In the genomic region with DNA sequence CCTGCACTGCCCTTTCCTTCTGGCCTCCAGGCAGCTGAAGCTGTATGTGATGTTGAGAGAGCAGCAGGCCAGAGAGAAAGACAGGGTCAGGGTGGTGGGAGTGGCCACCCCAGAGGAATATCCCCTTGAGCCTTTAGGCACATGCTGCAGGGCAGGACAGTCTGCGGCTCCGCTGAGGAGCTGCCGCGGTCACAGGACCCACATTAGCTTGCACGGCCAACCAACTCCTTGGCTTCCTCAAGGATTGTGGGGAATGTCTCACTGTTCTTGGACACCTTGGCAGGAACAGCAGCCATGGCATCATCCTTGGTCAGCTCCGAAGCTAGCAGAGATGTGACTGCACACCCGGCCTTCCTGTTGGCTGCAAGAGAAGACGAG, we compare ENCODE assay signal across 14 cellular contexts. TPM values are rescaled to one million over a fixed set of nuclear protein-coding genes. Genes with fewer than 3 reads are reported as not detected.
DNase-seq lines count a peak whose midpoint lies in the region; ATAC-seq and TF ChIP-seq lines count a peak whose summit lies in the region.
"Had no signal": no experiment of that assay in that cellular context is flagged by ENCODE, and none has a peak within 500 bp of the region (broad histone marks: within the 10 kb centered on the region; RNA-seq: fewer than 3 reads in every experiment).

No MANE protein-coding gene starts in this region.

- H3K36me3 Mint-ChIP-seq in WTC11 = peaks cover 46% of the 10 kb centered on the region

- H3K27me3 ChIP-seq in layer of hippocampus (ENCODE audit: control insufficient read depth, insufficient read depth, low read length) = peaks cover 9% of the 10 kb centered on the region

- CTCF ChIA-PET in WTC11 (lab: Charles Lee) = interaction anchor here (0.6 to 10.5 kb wide), 8 partner anchors 8 to 294 kb away, joined by 3 to 131 read pairs (median 78); a partner anchor contains a TSS

- H3K4me3 Mint-ChIP-seq in WTC11 = no peak overlapping the region
- H3K4me3 Mint-ChIP-seq: naive B cell had no signal

- H3K9me3 Mint-ChIP-seq in WTC11 = no peaks in the 10 kb centered on the region

- peak; percentile 64 for DNase-seq in GM03348 (ENCODE audit: low spot score)
- no peak for DNase-seq in WTC11 (ENCODE audit: low spot score)
- DNase-seq in activated CD4-positive, CD25-positive, alpha-beta regulatory T cell treated with anti-CD3 and anti-CD28 coated beads, Interleukin-2, amount 50 U/mL, for 72 hours = no peak
- DNase-seq in EL = no peak
- DNase-seq: activated CD4-positive, alpha-beta T cell treated with anti-CD3 and anti-CD28 coated beads, Interleukin-2, amount 50 U/mL, for 4 hours; effector memory CD4-positive, alpha-beta T cell; naive B cell; NCI-H1417 treated with DMSO at 0.1 percent for 48 hours; stimulated activated CD4-positive, alpha-beta T cell treated with anti-CD3 and anti-CD28 coated beads, Interleukin-2, amount 100 ng/mL, for 48 hours; T-helper 1 cell had no signal

- POLR2A ChIA-PET in WTC11 (lab: Charles Lee) = no interaction called here

- H3K27ac Mint-ChIP-seq in WTC11 = peak overlapping the region; percentile 84; the same call in 1 of the 2 replicates

- peaks cover 36% of the 10 kb centered on the region for H3K4me1 Mint-ChIP-seq in WTC11

- no peaks in the 10 kb centered on the region for H3K27me3 Mint-ChIP-seq in WTC11 (ENCODE audit: low read depth)
- H3K27me3 Mint-ChIP-seq: naive B cell had no signal

- H3K27ac ChIP-seq in layer of hippocampus (ENCODE audit: low read depth, low read length) (peak overlapping the region; percentile 75), skin epidermis (peak overlapping the region in 17 of 21 experiments; percentile 12 to 93 (median 87))

- TF ChIP-seq CTCF in WTC11 (IDR thresholded peaks at IDR 0.05) = no peak

- ATAC-seq in WTC11 = no peak
- ATAC-seq in HG03025 (IDR thresholded peaks at IDR 0.05; ENCODE audit: low FRiP score, unreplicated experiment) = no peak
- no peak for ATAC-seq in HG03175 (IDR thresholded peaks at IDR 0.05; ENCODE audit: unreplicated experiment)

- H3K4me3 ChIP-seq in skin epidermis = no peak overlapping the region

TF ChIP-seq in WTC11, 78 proteins besides CTCF, POLR2A, EP300 and RAD21:
- no peak for TF ChIP-seq NFATC4 (CRISPR knock-in tag; IDR thresholded peaks at IDR 0.05)
- TF ChIP-seq, protein P1, sequence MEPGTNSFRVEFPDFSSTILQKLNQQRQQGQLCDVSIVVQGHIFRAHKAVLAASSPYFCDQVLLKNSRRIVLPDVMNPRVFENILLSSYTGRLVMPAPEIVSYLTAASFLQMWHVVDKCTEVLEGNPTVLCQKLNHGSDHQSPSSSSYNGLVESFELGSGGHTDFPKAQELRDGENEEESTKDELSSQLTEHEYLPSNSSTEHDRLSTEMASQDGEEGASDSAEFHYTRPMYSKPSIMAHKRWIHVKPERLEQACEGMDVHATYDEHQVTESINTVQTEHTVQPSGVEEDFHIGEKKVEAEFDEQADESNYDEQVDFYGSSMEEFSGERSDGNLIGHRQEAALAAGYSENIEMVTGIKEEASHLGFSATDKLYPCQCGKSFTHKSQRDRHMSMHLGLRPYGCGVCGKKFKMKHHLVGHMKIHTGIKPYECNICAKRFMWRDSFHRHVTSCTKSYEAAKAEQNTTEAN (CRISPR knock-in tag; IDR thresholded peaks at IDR 0.05) = no peak
- TF ChIP-seq, protein P2, sequence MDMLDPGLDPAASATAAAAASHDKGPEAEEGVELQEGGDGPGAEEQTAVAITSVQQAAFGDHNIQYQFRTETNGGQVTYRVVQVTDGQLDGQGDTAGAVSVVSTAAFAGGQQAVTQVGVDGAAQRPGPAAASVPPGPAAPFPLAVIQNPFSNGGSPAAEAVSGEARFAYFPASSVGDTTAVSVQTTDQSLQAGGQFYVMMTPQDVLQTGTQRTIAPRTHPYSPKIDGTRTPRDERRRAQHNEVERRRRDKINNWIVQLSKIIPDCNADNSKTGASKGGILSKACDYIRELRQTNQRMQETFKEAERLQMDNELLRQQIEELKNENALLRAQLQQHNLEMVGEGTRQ (CRISPR knock-in tag; IDR thresholded peaks at IDR 0.05) = no peak
- TF ChIP-seq, protein P3, sequence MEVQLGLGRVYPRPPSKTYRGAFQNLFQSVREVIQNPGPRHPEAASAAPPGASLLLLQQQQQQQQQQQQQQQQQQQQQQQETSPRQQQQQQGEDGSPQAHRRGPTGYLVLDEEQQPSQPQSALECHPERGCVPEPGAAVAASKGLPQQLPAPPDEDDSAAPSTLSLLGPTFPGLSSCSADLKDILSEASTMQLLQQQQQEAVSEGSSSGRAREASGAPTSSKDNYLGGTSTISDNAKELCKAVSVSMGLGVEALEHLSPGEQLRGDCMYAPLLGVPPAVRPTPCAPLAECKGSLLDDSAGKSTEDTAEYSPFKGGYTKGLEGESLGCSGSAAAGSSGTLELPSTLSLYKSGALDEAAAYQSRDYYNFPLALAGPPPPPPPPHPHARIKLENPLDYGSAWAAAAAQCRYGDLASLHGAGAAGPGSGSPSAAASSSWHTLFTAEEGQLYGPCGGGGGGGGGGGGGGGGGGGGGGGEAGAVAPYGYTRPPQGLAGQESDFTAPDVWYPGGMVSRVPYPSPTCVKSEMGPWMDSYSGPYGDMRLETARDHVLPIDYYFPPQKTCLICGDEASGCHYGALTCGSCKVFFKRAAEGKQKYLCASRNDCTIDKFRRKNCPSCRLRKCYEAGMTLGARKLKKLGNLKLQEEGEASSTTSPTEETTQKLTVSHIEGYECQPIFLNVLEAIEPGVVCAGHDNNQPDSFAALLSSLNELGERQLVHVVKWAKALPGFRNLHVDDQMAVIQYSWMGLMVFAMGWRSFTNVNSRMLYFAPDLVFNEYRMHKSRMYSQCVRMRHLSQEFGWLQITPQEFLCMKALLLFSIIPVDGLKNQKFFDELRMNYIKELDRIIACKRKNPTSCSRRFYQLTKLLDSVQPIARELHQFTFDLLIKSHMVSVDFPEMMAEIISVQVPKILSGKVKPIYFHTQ (CRISPR knock-in tag; IDR thresholded peaks at IDR 0.05) = no peak
- TF ChIP-seq HMGA2 (CRISPR knock-in tag; IDR thresholded peaks at IDR 0.05) = no peak
- no peak for TF ChIP-seq GRHL2 (CRISPR knock-in tag; IDR thresholded peaks at IDR 0.05; ENCODE audit: insufficient replicate concordance, severe bottlenecking)
- TF ChIP-seq, protein P4, sequence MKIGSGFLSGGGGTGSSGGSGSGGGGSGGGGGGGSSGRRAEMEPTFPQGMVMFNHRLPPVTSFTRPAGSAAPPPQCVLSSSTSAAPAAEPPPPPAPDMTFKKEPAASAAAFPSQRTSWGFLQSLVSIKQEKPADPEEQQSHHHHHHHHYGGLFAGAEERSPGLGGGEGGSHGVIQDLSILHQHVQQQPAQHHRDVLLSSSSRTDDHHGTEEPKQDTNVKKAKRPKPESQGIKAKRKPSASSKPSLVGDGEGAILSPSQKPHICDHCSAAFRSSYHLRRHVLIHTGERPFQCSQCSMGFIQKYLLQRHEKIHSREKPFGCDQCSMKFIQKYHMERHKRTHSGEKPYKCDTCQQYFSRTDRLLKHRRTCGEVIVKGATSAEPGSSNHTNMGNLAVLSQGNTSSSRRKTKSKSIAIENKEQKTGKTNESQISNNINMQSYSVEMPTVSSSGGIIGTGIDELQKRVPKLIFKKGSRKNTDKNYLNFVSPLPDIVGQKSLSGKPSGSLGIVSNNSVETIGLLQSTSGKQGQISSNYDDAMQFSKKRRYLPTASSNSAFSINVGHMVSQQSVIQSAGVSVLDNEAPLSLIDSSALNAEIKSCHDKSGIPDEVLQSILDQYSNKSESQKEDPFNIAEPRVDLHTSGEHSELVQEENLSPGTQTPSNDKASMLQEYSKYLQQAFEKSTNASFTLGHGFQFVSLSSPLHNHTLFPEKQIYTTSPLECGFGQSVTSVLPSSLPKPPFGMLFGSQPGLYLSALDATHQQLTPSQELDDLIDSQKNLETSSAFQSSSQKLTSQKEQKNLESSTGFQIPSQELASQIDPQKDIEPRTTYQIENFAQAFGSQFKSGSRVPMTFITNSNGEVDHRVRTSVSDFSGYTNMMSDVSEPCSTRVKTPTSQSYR (CRISPR knock-in tag; IDR thresholded peaks at IDR 0.05) = no peak
- TF ChIP-seq, protein P5, sequence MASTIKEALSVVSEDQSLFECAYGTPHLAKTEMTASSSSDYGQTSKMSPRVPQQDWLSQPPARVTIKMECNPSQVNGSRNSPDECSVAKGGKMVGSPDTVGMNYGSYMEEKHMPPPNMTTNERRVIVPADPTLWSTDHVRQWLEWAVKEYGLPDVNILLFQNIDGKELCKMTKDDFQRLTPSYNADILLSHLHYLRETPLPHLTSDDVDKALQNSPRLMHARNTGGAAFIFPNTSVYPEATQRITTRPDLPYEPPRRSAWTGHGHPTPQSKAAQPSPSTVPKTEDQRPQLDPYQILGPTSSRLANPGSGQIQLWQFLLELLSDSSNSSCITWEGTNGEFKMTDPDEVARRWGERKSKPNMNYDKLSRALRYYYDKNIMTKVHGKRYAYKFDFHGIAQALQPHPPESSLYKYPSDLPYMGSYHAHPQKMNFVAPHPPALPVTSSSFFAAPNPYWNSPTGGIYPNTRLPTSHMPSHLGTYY (CRISPR knock-in tag; IDR thresholded peaks at IDR 0.05) = no peak
- TF ChIP-seq GTF2I (CRISPR knock-in tag; conservative IDR thresholded peaks at IDR 0.05) = no peak
- no peak for TF ChIP-seq ETV6 (CRISPR knock-in tag; IDR thresholded peaks at IDR 0.05)
- TF ChIP-seq FOXP1 (CRISPR knock-in tag; IDR thresholded peaks at IDR 0.05; ENCODE audit: borderline replicate concordance) = no peak
- TF ChIP-seq NFYB (CRISPR knock-in tag; conservative IDR thresholded peaks at IDR 0.05; ENCODE audit: low read depth) = no peak
- no peak for TF ChIP-seq CREM (CRISPR knock-in tag; IDR thresholded peaks at IDR 0.05)

RNA-seq across cellular contexts. Expression of a gene that starts 27.8 kb away (rescaled TPM):
- total RNA-seq in WTC11 (2021) = 1.1 to 1.5 TPM (median 1.1 TPM) in 3 replicates

RNA-seq across cellular contexts. Expression of a gene that starts 31.8 kb away (rescaled TPM):
- 4.5 to 6.1 TPM (median 5.1 TPM) in 3 replicates for total RNA-seq in WTC11 (2021)

RNA-seq across cellular contexts. Expression of a gene that starts 40.9 kb away (rescaled TPM):
- 28.1 to 29.4 TPM (median 29.1 TPM) in 3 replicates for total RNA-seq in WTC11 (2021)
